Comparison of ENCODE assay signal across 12 cellular contexts in genomic region chr1:111600295-111600694, GRCh38.
DNase-seq lines count a peak whose midpoint lies in the region; ATAC-seq and TF ChIP-seq lines count a peak whose summit lies in the region.
"Had no signal": no experiment of that assay in that cellular context is flagged by ENCODE, and none has a peak within 500 bp of the region (broad histone marks: within the 10 kb centered on the region; RNA-seq: fewer than 3 reads in every experiment).

No MANE protein-coding gene starts in this region.

- POLR2A ChIA-PET in HEK293T (lab: Yijun Ruan, JAX) = no interaction called here

- H3K4me1 Mint-ChIP-seq in stimulated activated naive CD8-positive, alpha-beta T cell treated with anti-CD3 and anti-CD28 coated beads, Interleukin-15, Interleukin-2, amounts not matched to agents 100 ng/mL and 50 ng/mL, for 24 hours (ENCODE audit: low read depth) = peaks cover 100% of the 10 kb centered on the region
- peaks cover 100% of the 10 kb centered on the region for H3K4me1 Mint-ChIP-seq in activated naive CD8-positive, alpha-beta T cell treated with anti-CD3 and anti-CD28 coated beads, Interleukin-2, amount 50 U/mL, for 24 hours

- ATAC-seq in stimulated activated naive CD8-positive, alpha-beta T cell treated with anti-CD3 and anti-CD28 coated beads, Interleukin-15, Interleukin-2, amounts not matched to agents 100 U/mL and 50 U/mL, for 24 hours = no peak
- ATAC-seq in HG03135 (IDR thresholded peaks at IDR 0.05; ENCODE audit: unreplicated experiment) = peak; percentile 2
- ATAC-seq in activated naive CD8-positive, alpha-beta T cell treated with anti-CD3 and anti-CD28 coated beads, Interleukin-2, amount 50 U/mL, for 24 hours = no peak

- H3K27ac Mint-ChIP-seq in stimulated activated naive CD8-positive, alpha-beta T cell treated with anti-CD3 and anti-CD28 coated beads, Interleukin-15, Interleukin-2, amounts not matched to agents 100 ng/mL and 50 ng/mL, for 24 hours = peak overlapping the region; percentile 89
- H3K27ac Mint-ChIP-seq in activated naive CD8-positive, alpha-beta T cell treated with anti-CD3 and anti-CD28 coated beads, Interleukin-2, amount 50 U/mL, for 24 hours = peak overlapping the region; percentile 80

- DNase-seq in stimulated activated naive CD8-positive, alpha-beta T cell treated with anti-CD3 and anti-CD28 coated beads, Interleukin-15, Interleukin-2, amounts not matched to agents 100 U/mL and 50 U/mL, for 24 hours = no peak
- no peak for DNase-seq in activated naive CD8-positive, alpha-beta T cell treated with anti-CD3 and anti-CD28 coated beads, Interleukin-2, amount 50 U/mL, for 24 hours
- DNase-seq in HEK293T (ENCODE audit: extremely low spot score) (no peak), NCI-H2227 (lab: John Stamatoyannopoulos, UW; ENCODE audit: unreplicated experiment) (no peak), NCI-H2171 (lab: John Stamatoyannopoulos, UW) (no peak)
- DNase-seq in activated effector memory CD4-positive, alpha-beta T cell treated with anti-CD3 and anti-CD28 coated beads, Interleukin-2, amount 50 U/mL, for 16 hours = no peak
- DNase-seq: activated CD4-positive, alpha-beta T cell treated with anti-CD3 and anti-CD28 coated beads, Interleukin-2, amount 50 U/mL, for 1 hour; GF-D8; NCI-H446 treated with DMSO at 0.1 percent for 48 hours; SHP77 had no signal

- no peaks in the 10 kb centered on the region for H3K9me3 Mint-ChIP-seq in stimulated activated naive CD8-positive, alpha-beta T cell treated with anti-CD3 and anti-CD28 coated beads, Interleukin-15, Interleukin-2, amounts not matched to agents 100 ng/mL and 50 ng/mL, for 24 hours
- H3K9me3 Mint-ChIP-seq in activated naive CD8-positive, alpha-beta T cell treated with anti-CD3 and anti-CD28 coated beads, Interleukin-2, amount 50 U/mL, for 24 hours = no peaks in the 10 kb centered on the region

- peak overlapping the region; percentile 49 for H3K4me3 Mint-ChIP-seq in stimulated activated naive CD8-positive, alpha-beta T cell treated with anti-CD3 and anti-CD28 coated beads, Interleukin-15, Interleukin-2, amounts not matched to agents 100 ng/mL and 50 ng/mL, for 24 hours
- H3K4me3 Mint-ChIP-seq in activated naive CD8-positive, alpha-beta T cell treated with anti-CD3 and anti-CD28 coated beads, Interleukin-2, amount 50 U/mL, for 24 hours = peak overlapping the region; percentile 9

- H3K36me3 Mint-ChIP-seq in stimulated activated naive CD8-positive, alpha-beta T cell treated with anti-CD3 and anti-CD28 coated beads, Interleukin-15, Interleukin-2, amounts not matched to agents 100 ng/mL and 50 ng/mL, for 24 hours (ENCODE audit: low read depth) = peaks cover 4% of the 10 kb centered on the region
- peaks cover 2% of the 10 kb centered on the region for H3K36me3 Mint-ChIP-seq in activated naive CD8-positive, alpha-beta T cell treated with anti-CD3 and anti-CD28 coated beads, Interleukin-2, amount 50 U/mL, for 24 hours (ENCODE audit: low read depth)

- CTCF ChIA-PET in HEK293T (lab: Yijun Ruan, JAX) = no interaction called here

- no peaks in the 10 kb centered on the region for H3K27me3 Mint-ChIP-seq in stimulated activated naive CD8-positive, alpha-beta T cell treated with anti-CD3 and anti-CD28 coated beads, Interleukin-15, Interleukin-2, amounts not matched to agents 100 ng/mL and 50 ng/mL, for 24 hours
- no peaks in the 10 kb centered on the region for H3K27me3 Mint-ChIP-seq in activated naive CD8-positive, alpha-beta T cell treated with anti-CD3 and anti-CD28 coated beads, Interleukin-2, amount 50 U/mL, for 24 hours

TF ChIP-seq in HEK293T, 16 proteins besides CTCF, POLR2A, EP300 and RAD21:
- TF ChIP-seq FOXK2 (IDR thresholded peaks at IDR 0.05) = no peak
- TF ChIP-seq L3MBTL2 (conservative IDR thresholded peaks at IDR 0.05) = no peak
